ENCODE assay signal across 8 cellular contexts in genomic region chr16:22206013-22206846, GRCh38. TPM values are rescaled to one million over a fixed set of nuclear protein-coding genes. Genes with fewer than 3 reads are reported as not detected.
DNase-seq lines count a peak whose midpoint lies in the region; ATAC-seq and TF ChIP-seq lines count a peak whose summit lies in the region.

Gene EEF2K, plus strand, starts transcription at chr16:22206278. Its CDS starts 19,452 bp downstream, at chr16:22225730.

- ATAC-seq in HG02642 (IDR thresholded peaks at IDR 0.05; ENCODE audit: poor library complexity, unreplicated experiment) (peak; percentile 86), heart left ventricle (peak; percentile 87 to 94 (median 92))

- TF ChIP-seq POLR2A in heart left ventricle (IDR thresholded peaks at IDR 0.05): peak in 1 of 2 donors; percentile 53

- H3K9me3 ChIP-seq in heart left ventricle: peaks cover 0 to 12% (median 0%) of the 10 kb centered on the region in 12 donors

- H3K27me3 ChIP-seq in heart left ventricle: no peaks in the 10 kb centered on the region

- peak within 1 kb of the TSS; percentile 88 for H3K27ac ChIP-seq in adipose tissue (ENCODE audit: low read depth, low read length)
- H3K27ac ChIP-seq in heart left ventricle: peak within 1 kb of the TSS; percentile 89 to 97 (median 92)

- TF ChIP-seq CTCF in GM12873 (IDR thresholded peaks at IDR 0.05; ENCODE audit: insufficient read depth, low read depth, low read length, missing control alignments): peak; percentile 82
- peak; percentile 71 to 95 (median 85) for TF ChIP-seq CTCF in heart left ventricle (IDR thresholded peaks at IDR 0.05)

- WGBS in adipose tissue, 3 donors: 0% methylated on average over 56 to 74 of the region's 74 CpGs
- WGBS in heart left ventricle, 4 donors: 0 to 1% (median 1%) methylated on average over 36 to 74 of the region's 74 CpGs

- peak; percentile 65 for DNase-seq in NCI-H1105 treated with DMSO at 0.1 percent for 48 hours (lab: John Stamatoyannopoulos, UW)
- DNase-seq in T follicular helper cell (ENCODE audit: low read depth): peak; percentile 69
- DNase-seq in heart left ventricle: peak; percentile 89 to 95 (median 93)
- peak; percentile 97 for DNase-seq in posterior vena cava (ENCODE audit: low spot score)
- peak; percentile 94 for DNase-seq in ureter (ENCODE audit: low spot score)

- intact Hi-C loops in heart left ventricle (cut with DNase I) (loop anchor here in 7 of 10 donors (1.0 to 5.0 kb wide), 6 partner anchors 10 to 91 kb away; partner anchors contain the start of gene POLR3E (in 6 of the 7)), posterior vena cava (cut with DNase I) (loop anchor here in 1 of 2 donors (5.0 kb wide), 1 partner anchor 86 kb away; no protein-coding TSS in a partner anchor)

- peaks cover 0 to 44% (median 17%) of the 10 kb centered on the region in 12 donors for H3K4me1 ChIP-seq in heart left ventricle

- H3K4me3 ChIP-seq in heart left ventricle: peak within 1 kb of the TSS; percentile 77 to 98 (median 88)

- no peaks in the 10 kb centered on the region for H3K36me3 ChIP-seq in heart left ventricle

RNA-seq across cellular contexts. Expression of gene EEF2K, which starts in this region (rescaled TPM):
- polyA plus RNA-seq in adipose tissue: 10 to 100 TPM in 1 of 3 donors, 1 to 10 TPM in 2; 7.1 to 14.1 (median 9.0) TPM
- 10 to 100 TPM; 16.4 to 33.6 (median 24.6) TPM for total RNA-seq in heart left ventricle
- 1 to 10 TPM; 8.3 to 9.6 TPM for polyA plus RNA-seq in heart left ventricle
- 10 to 100 TPM; 33.6 to 45.7 TPM for total RNA-seq in posterior vena cava
- total RNA-seq in ureter: 52.7 TPM

Comparison
In these comparisons a context has a peak if more than half of its experiments do, and no peak if none do; other contexts are left out.
1. Peak in every context shown above with its lines: DNase-seq, ATAC-seq, H3K4me3 ChIP-seq and H3K27ac ChIP-seq.